1 cellular context compared by ENCODE assay signal in the genomic region with DNA sequence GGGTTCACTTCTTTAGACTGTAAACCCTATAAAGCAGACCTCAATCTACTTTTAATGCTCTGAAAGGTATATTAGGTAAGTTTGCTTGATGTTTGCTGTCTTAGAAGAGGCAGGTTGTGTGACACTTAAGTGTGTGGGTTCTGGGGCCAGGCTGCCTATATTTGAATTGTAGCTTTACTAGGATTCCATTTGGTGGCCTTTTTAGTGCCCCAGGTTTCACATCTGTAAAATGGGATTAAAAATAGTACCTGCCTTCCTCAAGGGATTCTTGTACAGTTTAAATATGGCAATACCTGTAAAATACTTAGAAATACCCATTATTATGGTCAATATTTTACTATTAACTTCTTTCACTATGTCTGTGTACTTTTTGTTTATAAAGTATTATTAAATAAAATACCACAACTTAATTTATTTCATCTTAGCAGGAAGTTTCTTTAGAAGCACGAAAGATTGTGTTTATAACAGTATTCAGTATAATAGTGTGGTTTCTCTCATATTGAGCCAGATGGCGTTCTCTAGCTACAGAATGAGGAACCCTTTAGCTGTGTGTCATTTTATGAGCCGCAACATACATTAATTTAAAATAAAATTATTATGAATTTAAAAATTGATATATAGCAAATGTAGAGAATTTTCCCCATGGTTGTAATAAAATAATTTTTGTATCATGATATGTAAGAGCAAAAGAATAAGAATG.
TF ChIP-seq lines count a peak whose summit lies in the region.

No MANE protein-coding gene starts in this region.

TF ChIP-seq in GM12878, 131 proteins besides CTCF, POLR2A, EP300 and RAD21 (continued from another document):
- TF ChIP-seq ZNF687 (IDR thresholded peaks at IDR 0.05) (no peak), E2F8 (IDR thresholded peaks at IDR 0.05; ENCODE audit: low read depth, partially characterized antibody) (no peak), JUND (IDR thresholded peaks at IDR 0.05; ENCODE audit: low read depth, low read length) (no peak), HDGF (IDR thresholded peaks at IDR 0.05) (no peak)
